16 cellular contexts compared by ENCODE assay signal in the genomic region with DNA sequence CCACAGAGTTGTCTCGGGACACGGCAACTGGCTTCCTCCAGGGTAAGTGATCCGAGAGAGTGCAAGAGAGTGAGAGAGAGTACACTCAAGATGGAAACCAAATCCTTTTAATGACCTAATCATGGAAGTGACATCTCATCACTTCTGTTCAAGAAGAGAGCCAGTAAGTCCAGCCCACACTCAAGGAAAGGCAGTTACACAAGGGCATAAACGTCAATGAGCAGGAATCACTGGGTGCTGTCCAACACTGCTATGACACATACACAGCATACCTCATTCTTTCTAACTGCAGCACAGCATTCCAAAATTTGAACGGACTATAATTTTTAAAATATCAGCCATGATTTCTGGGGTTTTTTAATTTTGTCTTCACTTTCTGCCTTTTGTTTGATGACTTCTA. TPM values are rescaled to one million over a fixed set of nuclear protein-coding genes. Genes with fewer than 3 reads are reported as not detected.
A peak's percentile ranks its signal among the peaks of the same experiment; 100 is the strongest.
DNase-seq lines count a peak whose midpoint lies in the region; ATAC-seq, FAIRE-seq and TF ChIP-seq lines count a peak whose summit lies in the region.
"Had no signal": no experiment of that assay in that cellular context is flagged by ENCODE, and none has a peak within 500 bp of the region (broad histone marks: within the 10 kb centered on the region; RNA-seq: fewer than 3 reads in every experiment).

No MANE protein-coding gene starts in this region.

- peaks cover 0 to 4% of the 10 kb centered on the region in 2 donors for H3K9me3 ChIP-seq in lung (ENCODE audit: control insufficient read depth in 2 of 2, insufficient read depth in 1 of 2, low read length in 1 of 2)
- H3K9me3 ChIP-seq: psoas muscle had no signal

- H3K36me3 ChIP-seq in bronchial epithelial cell (ENCODE audit: control insufficient read depth, insufficient read depth, low read length) (no peaks in the 10 kb centered on the region), lung (ENCODE audit: control insufficient read depth in 2 of 2, insufficient read depth in 2 of 2, low read length in 2 of 2) (no peaks in the 10 kb centered on the region)
- H3K36me3 ChIP-seq: SJCRH30 had no signal

- H3K4me1 ChIP-seq in lung (ENCODE audit: control insufficient read depth in 2 of 2, insufficient read depth in 2 of 2, low read length in 2 of 2): no peaks in the 10 kb centered on the region
- H3K4me1 ChIP-seq: psoas muscle, SJCRH30 had no signal

- H3K4me3 ChIP-seq in bronchial epithelial cell (ENCODE audit: low read depth, low read length): no peak overlapping the region
- H3K4me3 ChIP-seq in lung: no peak overlapping the region
- H3K4me3 ChIP-seq: psoas muscle, SJCRH30 had no signal

- peak; percentile 84 for DNase-seq in AG20443 (ENCODE audit: low spot score)
- DNase-seq in LoVo (ENCODE audit: low spot score): peak; percentile 13
- DNase-seq in bronchial epithelial cell (ENCODE audit: low read depth): peak; percentile 88
- DNase-seq in lung (ENCODE audit: low spot score): peak; percentile 36
- no peak for DNase-seq in NCI-H2227 treated with DMSO at 0.1 percent for 48 hours (lab: John Stamatoyannopoulos, UW)
- no peak for DNase-seq in GM19239 (ENCODE audit: insufficient read length, low spot score)
- DNase-seq in AML-193 (lab: John Stamatoyannopoulos, UW): no peak
- DNase-seq: activated T-cell treated with anti-CD3 and anti-CD28 coated beads for 4 hours; aorta; NCI-H1436; NCI-H774; psoas muscle; SJCRH30; stimulated activated CD4-positive, alpha-beta T cell treated with anti-CD3 and anti-CD28 coated beads, Interleukin-4, amount 100 ng/mL, for 24 hours; stimulated activated naive CD4-positive, alpha-beta T cell treated with Interleukin-2 at 50 U/mL for 16 hours had no signal

- peak; percentile 41 for ATAC-seq in lung (ENCODE audit: insufficient read depth, low FRiP score)
- no peak for ATAC-seq in HG03097 (IDR thresholded peaks at IDR 0.05; ENCODE audit: low FRiP score, unreplicated experiment)

- no peak overlapping the region for H3K27ac ChIP-seq in lung (ENCODE audit: low read depth in 1 of 2, low read length in 1 of 2)
- H3K27ac ChIP-seq: psoas muscle, SJCRH30 had no signal

- peak; percentile 82 for FAIRE-seq in bronchial epithelial cell (lab: Jason Lieb, UNC)
- no peak for FAIRE-seq in GM19239 (lab: Jason Lieb, UNC)

- WGBS in lung, 2 donors: 64 to 71% methylated on average over 5 of the region's 5 CpGs

- TF ChIP-seq CTCF in bronchial epithelial cell (IDR thresholded peaks at IDR 0.05; ENCODE audit: insufficient read depth, low read length, severe bottlenecking) (no peak), lung (IDR thresholded peaks at IDR 0.05; ENCODE audit: control extremely low read depth, extremely low read depth) (no peak)

- H3K27me3 ChIP-seq in bronchial epithelial cell (ENCODE audit: control insufficient read depth, insufficient read depth, low read length): no peaks in the 10 kb centered on the region
- no peaks in the 10 kb centered on the region for H3K27me3 ChIP-seq in lung (ENCODE audit: control insufficient read depth, insufficient read depth)

RNA-seq across cellular contexts. Expression of a gene that starts 29.3 kb away (rescaled TPM):
- total RNA-seq in bronchial epithelial cell: 19.7 and 25.0 TPM in 2 replicates
- 10 to 100 TPM; 31.5 to 32.0 TPM for total RNA-seq in lung
- 1 to 10 TPM; 8.6 to 9.3 TPM for polyA plus RNA-seq in lung

Comparison
In these comparisons a context has a peak if more than half of its experiments do, and no peak if none do; other contexts are left out.
1. DNase-seq: peak in AG20443 (single experiment), LoVo (single experiment), bronchial epithelial cell (single experiment) and lung (single experiment); none in NCI-H2227 treated with DMSO at 0.1 percent for 48 hours (single experiment), GM19239 (single experiment) and AML-193 (0 of 2).